22 cellular contexts compared by ENCODE assay signal in genomic region chr11:91489989-91490388, GRCh38.
DNase-seq lines count a peak whose midpoint lies in the region; ATAC-seq and TF ChIP-seq lines count a peak whose summit lies in the region.
"Had no signal": no experiment of that assay in that cellular context is flagged by ENCODE, and none has a peak within 500 bp of the region (broad histone marks: within the 10 kb centered on the region; RNA-seq: fewer than 3 reads in every experiment).

No MANE protein-coding gene starts in this region.

- H2BK5ac ChIP-seq in neuronal stem cell (ENCODE audit: low read length) = no peak overlapping the region

- ATAC-seq in WTC11 = peak; percentile 79
- ATAC-seq: HepG2, K562 had no signal

- WGBS in HUES64 = 68% methylated on average over 5 of the region's 5 CpGs
- no CpG with 5 or more reads among the region's 5 CpGs for WGBS in neuronal stem cell (ENCODE audit: extremely low coverage in 2 of 2, insufficient read length in 2 of 2, insufficient replicate concordance in 1 of 2), 2 donors

- CTCF ChIA-PET in WTC11 (lab: Charles Lee) = interaction anchor here (0.6 kb wide), 1 partner anchor 56 kb away, joined by 3 read pairs; no protein-coding TSS in a partner anchor

- H3K79me1 ChIP-seq in neuronal stem cell (ENCODE audit: low read depth, low read length) = no peaks in the 10 kb centered on the region

- DNase-seq in WTC11 (ENCODE audit: low spot score) (peak; percentile 22), iPS DF 4.7 (ENCODE audit: extremely low read depth, low spot score) (peak; percentile 25), neuronal stem cell (ENCODE audit: low spot score) (no peak), T1000 (lab: John Stamatoyannopoulos, UW) (no peak), brain microvascular endothelial cell (no peak), islet precursor cell (no peak), NCI-H2196 treated with DMSO at 0.1 percent for 48 hours (lab: John Stamatoyannopoulos, UW; ENCODE audit: unreplicated experiment) (no peak)
- DNase-seq: BE2C; EL; NCI-H1092 treated with DMSO at 0.1 percent for 48 hours; NCI-H146; NCI-H2029 treated with DMSO at 0.1 percent for 48 hours; NCI-H345; NCI-H524; NCI-H774; NK-92 treated with Interleukin-12 subunit alpha and Interleukin-12 subunit beta, amount 100 ng/mL, for 24 hours; Right ventricle myocardium superior; SW 1271 had no signal

- H4K91ac ChIP-seq in neuronal stem cell (ENCODE audit: low read depth, low read length, poor library complexity) = no peak overlapping the region

- H3K4me1 ChIP-seq in HUES64 (ENCODE audit: insufficient read depth, low read length) (peaks cover 4% of the 10 kb centered on the region; the same call in 1 of the 2 replicates), neuronal stem cell (ENCODE audit: control insufficient read depth in 2 of 2, insufficient read depth in 1 of 2, low read depth in 1 of 2, low read length in 2 of 2) (peaks cover 0 to 7% of the 10 kb centered on the region in 2 donors)
- H3K4me1 ChIP-seq: BE2C, HAP-1 had no signal

- H3K4me1 Mint-ChIP-seq in WTC11 = peaks cover 12% of the 10 kb centered on the region

- H2BK120ac ChIP-seq in neuronal stem cell (ENCODE audit: low read depth, low read length) = no peak overlapping the region

- H3K9me3 ChIP-seq in HUES64 (ENCODE audit: insufficient read depth, low read depth, low read length) = peaks cover 3% of the 10 kb centered on the region; the same call in 1 of the 2 replicates
- no peaks in the 10 kb centered on the region for H3K9me3 ChIP-seq in neuronal stem cell (replicated peaks in 1 of 2; ENCODE audit: control insufficient read depth in 2 of 2, insufficient read depth in 1 of 2, low read depth in 1 of 2, low read length in 2 of 2)
- H3K9me3 ChIP-seq: BE2C, HAP-1 had no signal

- H3K27me3 ChIP-seq in HUES64 (ENCODE audit: insufficient read depth, low read length) = no peaks in the 10 kb centered on the region
- H3K27me3 ChIP-seq in neuronal stem cell (ENCODE audit: control insufficient read depth in 3 of 3, insufficient read depth in 3 of 3, low read depth in 1 of 3, low read length in 3 of 3) = no peaks in the 10 kb centered on the region
- H3K27me3 ChIP-seq in brain microvascular endothelial cell (replicated peaks) = no peaks in the 10 kb centered on the region
- H3K27me3 ChIP-seq: BE2C had no signal

- no peak overlapping the region for H4K8ac ChIP-seq in neuronal stem cell (ENCODE audit: low read depth, low read length)

- POLR2A ChIA-PET in WTC11 (lab: Charles Lee) = no interaction called here

- no peak overlapping the region for H3K4me2 ChIP-seq in neuronal stem cell (ENCODE audit: insufficient read depth, low read length, poor library complexity, severe bottlenecking)

- H3K18ac ChIP-seq in neuronal stem cell (ENCODE audit: low read length) = no peak overlapping the region

- no peak overlapping the region for H2BK12ac ChIP-seq in neuronal stem cell (ENCODE audit: low read length)

- no peak overlapping the region for H3K23ac ChIP-seq in neuronal stem cell (ENCODE audit: low read depth, low read length, poor library complexity)

- no peak overlapping the region for H2BK15ac ChIP-seq in neuronal stem cell (ENCODE audit: low read length)

- in situ Hi-C loops in brain microvascular endothelial cell (cut with HindIII; ENCODE audit: low pct_ligation_motif_present, low sequenced_read_pairs) = no loop called here

- TF ChIP-seq CTCF in WTC11 (IDR thresholded peaks at IDR 0.05) (no peak), brain microvascular endothelial cell (IDR thresholded peaks at IDR 0.05; ENCODE audit: low read depth, low read length, missing control alignments) (no peak)

- H3K27me3 Mint-ChIP-seq in WTC11 (ENCODE audit: low read depth) = no peaks in the 10 kb centered on the region

- H2AFZ ChIP-seq in neuronal stem cell (ENCODE audit: low read length) = no peak overlapping the region

- no peaks in the 10 kb centered on the region for H3K36me3 ChIP-seq in HUES64 (ENCODE audit: insufficient read depth, low read length)
- no peaks in the 10 kb centered on the region for H3K36me3 ChIP-seq in neuronal stem cell (replicated peaks in 1 of 2; ENCODE audit: control insufficient read depth in 2 of 2, insufficient read depth in 2 of 2, low read length in 2 of 2)
- H3K36me3 ChIP-seq in brain microvascular endothelial cell (replicated peaks) = no peaks in the 10 kb centered on the region
- H3K36me3 ChIP-seq: BE2C, HAP-1 had no signal

- H2AK5ac ChIP-seq in neuronal stem cell (ENCODE audit: low read depth, low read length) = no peak overlapping the region

- H3K4me3 Mint-ChIP-seq in WTC11 = no peak overlapping the region

- no peak overlapping the region for H3K4me3 ChIP-seq in HUES64 (ENCODE audit: low read length)
- no peak overlapping the region for H3K4me3 ChIP-seq in neuronal stem cell (ENCODE audit: low read length in 2 of 2)
- H3K4me3 ChIP-seq in brain microvascular endothelial cell (ENCODE audit: low read depth, low read length) = no peak overlapping the region
- H3K4me3 ChIP-seq: HAP-1, K562 had no signal

- peaks cover 34% of the 10 kb centered on the region for H3K9me3 Mint-ChIP-seq in WTC11

- H3K9ac ChIP-seq in HUES64 (ENCODE audit: low read depth, low read length) (no peak overlapping the region), neuronal stem cell (ENCODE audit: low read depth, low read length, poor library complexity) (no peak overlapping the region)

- no peak overlapping the region for H3K4ac ChIP-seq in neuronal stem cell (ENCODE audit: low read length)

- peak overlapping the region; percentile 92; the same call in 1 of the 2 replicates for H3K27ac Mint-ChIP-seq in WTC11

- peaks cover 18% of the 10 kb centered on the region for H3K36me3 Mint-ChIP-seq in WTC11

- H3K14ac ChIP-seq in neuronal stem cell (ENCODE audit: low read length) = no peak overlapping the region

- peak overlapping the region; percentile 84 for H3K27ac ChIP-seq in HUES64 (ENCODE audit: low read depth, low read length)
- H3K27ac ChIP-seq in neuronal stem cell (replicated peaks; ENCODE audit: low read length) = peak overlapping the region; percentile 49
- H3K27ac ChIP-seq in brain microvascular endothelial cell = no peak overlapping the region

TF ChIP-seq in WTC11, 78 proteins besides CTCF, POLR2A, EP300 and RAD21:
- TF ChIP-seq NFATC4 (CRISPR knock-in tag; IDR thresholded peaks at IDR 0.05) = no peak
- TF ChIP-seq SP1 (CRISPR knock-in tag; conservative IDR thresholded peaks at IDR 0.05) = no peak
- 0 out of 2 replicates have a peak, but pooled peaks have one; percentile 18 for TF ChIP-seq ZNF423 (CRISPR knock-in tag; IDR thresholded peaks at IDR 0.05)
- no peak for TF ChIP-seq ATF3 (CRISPR knock-in tag; conservative IDR thresholded peaks at IDR 0.05)
- TF ChIP-seq SMAD3 (CRISPR knock-in tag; IDR thresholded peaks at IDR 0.05; ENCODE audit: borderline replicate concordance) = no peak

Comparison
In these comparisons a context has a peak if more than half of its experiments do, and no peak if none do; other contexts are left out.
1. DNase-seq: peak in WTC11 (single experiment) and iPS DF 4.7 (single experiment); none in neuronal stem cell (single experiment), T1000 (single experiment), brain microvascular endothelial cell (single experiment), islet precursor cell (single experiment) and NCI-H2196 treated with DMSO at 0.1 percent for 48 hours (single experiment).